ENCODE assay signal across 8 cellular contexts in the genomic region with DNA sequence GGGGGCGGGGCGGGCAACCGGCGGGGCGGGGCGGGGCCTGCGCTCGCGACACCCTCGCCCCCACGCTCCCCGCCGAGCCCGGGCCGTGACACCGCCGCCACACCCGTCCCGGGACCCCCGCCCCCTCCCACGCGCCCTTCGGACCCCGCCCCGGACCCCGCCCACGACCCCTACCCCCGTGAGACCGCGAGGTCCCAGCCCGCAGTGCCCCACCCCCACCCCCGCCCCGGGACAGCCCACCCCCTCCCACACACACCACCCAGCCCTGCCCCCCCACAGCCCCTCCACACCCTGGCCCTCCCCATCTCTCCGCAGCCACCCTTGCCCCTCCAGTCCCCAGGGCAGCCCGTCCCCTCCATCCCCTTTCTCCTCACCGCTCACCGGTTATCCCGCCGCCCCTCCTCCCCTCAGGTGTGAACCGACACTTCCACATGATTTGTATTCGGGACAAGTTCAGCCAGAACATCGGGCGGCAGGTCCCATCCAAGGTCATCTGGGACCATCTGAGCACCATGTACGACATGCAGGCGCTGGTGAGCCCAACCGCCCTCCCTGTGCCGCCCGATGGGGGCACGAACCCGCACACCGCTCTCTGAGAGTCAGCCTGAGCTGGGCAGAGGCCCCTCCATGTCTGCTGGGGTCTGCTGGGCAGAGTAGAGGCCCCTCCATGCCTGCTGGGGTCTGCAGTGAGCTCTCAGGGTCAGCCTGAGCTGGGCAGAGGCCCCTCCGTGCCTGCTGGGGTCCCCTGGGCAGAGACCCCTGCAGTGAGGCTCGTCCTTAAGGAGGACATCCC. TPM values are rescaled to one million over a fixed set of nuclear protein-coding genes. Genes with fewer than 3 reads are reported as not detected.
DNase-seq lines count a peak whose midpoint lies in the region; ATAC-seq and TF ChIP-seq lines count a peak whose summit lies in the region.

No MANE protein-coding gene starts in this region.

- peaks cover 15% of the 10 kb centered on the region for H3F3A ChIP-seq in DOHH2 (ENCODE audit: control insufficient read depth, insufficient read depth)

- H3K4me2 ChIP-seq in DOHH2 (ENCODE audit: low read length) = peak overlapping the region; percentile 95
- H3K4me2 ChIP-seq in parathyroid adenoma (ENCODE audit: low read length) = peak overlapping the region; percentile 80

- no peak for DNase-seq in SJSA1 (ENCODE audit: low read depth in 1 of 2, low spot score in 2 of 2)
- DNase-seq in fibroblast of mammary gland (ENCODE audit: low read depth) = no peak
- DNase-seq in posterior vena cava (ENCODE audit: low spot score) = no peak
- no peak for DNase-seq in midbrain (lab: John Stamatoyannopoulos, UW)
- DNase-seq in NCI-H2081 (lab: John Stamatoyannopoulos, UW) = no peak

- H3K36me3 ChIP-seq in DOHH2 (ENCODE audit: control insufficient read depth, low read length) = peaks cover 45% of the 10 kb centered on the region
- H3K36me3 ChIP-seq in SJSA1 = peaks cover 46% of the 10 kb centered on the region
- H3K36me3 ChIP-seq in parathyroid adenoma (ENCODE audit: control insufficient read depth, insufficient read depth, low read length) = no peaks in the 10 kb centered on the region

- no peaks in the 10 kb centered on the region for H3K27me3 ChIP-seq in DOHH2 (ENCODE audit: control insufficient read depth, low read length)
- no peaks in the 10 kb centered on the region for H3K27me3 ChIP-seq in SJSA1 (replicated peaks)
- H3K27me3 ChIP-seq in parathyroid adenoma (ENCODE audit: control insufficient read depth, insufficient read depth, low read length) = no peaks in the 10 kb centered on the region

- H3K9me3 ChIP-seq in DOHH2 (ENCODE audit: control insufficient read depth, insufficient read depth, low read length) (no peaks in the 10 kb centered on the region), SJSA1 (replicated peaks) (no peaks in the 10 kb centered on the region), parathyroid adenoma (ENCODE audit: control insufficient read depth, low read length) (no peaks in the 10 kb centered on the region)

- no peak overlapping the region for H3K9ac ChIP-seq in parathyroid adenoma

- H3K9me2 ChIP-seq in DOHH2 (replicated peaks; ENCODE audit: control insufficient read depth, low read length) = no peaks in the 10 kb centered on the region

- H3K4me1 ChIP-seq in DOHH2 (ENCODE audit: control insufficient read depth, low read length) (peaks cover 40% of the 10 kb centered on the region), SJSA1 (replicated peaks) (peaks cover 31% of the 10 kb centered on the region), parathyroid adenoma (peaks cover 11% of the 10 kb centered on the region)

- H3K27ac ChIP-seq in DOHH2 (ENCODE audit: low read depth, low read length) (0 out of 2 replicates have a peak overlapping the region, but pooled peaks have one; percentile 94), SJSA1 (no peak overlapping the region), parathyroid adenoma (peak overlapping the region; percentile 59)

- H4K20me1 ChIP-seq in DOHH2 (ENCODE audit: control insufficient read depth, insufficient read depth, low read depth, low read length) = no peaks in the 10 kb centered on the region

- no peak for TF ChIP-seq CTCF in DOHH2 (IDR thresholded peaks at IDR 0.05; ENCODE audit: low read depth, low read length, poor library complexity, severe bottlenecking)
- TF ChIP-seq CTCF in fibroblast of mammary gland (conservative IDR thresholded peaks at IDR 0.05; ENCODE audit: control insufficient read depth, insufficient read depth, low read depth, low read length) = no peak
- no peak for TF ChIP-seq CTCF in parathyroid adenoma (IDR thresholded peaks at IDR 0.05)

- H3K4me3 ChIP-seq in DOHH2 (ENCODE audit: low read length) (peak overlapping the region; percentile 76), SJSA1 (peak overlapping the region; percentile 81), fibroblast of mammary gland (ENCODE audit: control insufficient read depth, low read depth, low read length) (peak overlapping the region; percentile 56), parathyroid adenoma (ENCODE audit: low read depth, low read length) (peak overlapping the region; percentile 62)

- peaks cover 15% of the 10 kb centered on the region for H3K79me2 ChIP-seq in DOHH2 (ENCODE audit: control insufficient read depth, low read length)
- no peaks in the 10 kb centered on the region for H3K79me2 ChIP-seq in parathyroid adenoma

- H2AFZ ChIP-seq in parathyroid adenoma = peak overlapping the region; percentile 63

- no peak for ATAC-seq in HG03354 (IDR thresholded peaks at IDR 0.05; ENCODE audit: poor library complexity, severe bottlenecking, unreplicated experiment)

- intact Hi-C loops in posterior vena cava (cut with DNase I) = loop anchor here in 1 of 2 donors (10.0 kb wide), 1 partner anchor 392 kb away; the partner anchor contains the start of gene CABLES2

RNA-seq across cellular contexts. Expression of gene MRGBP, which starts 0.6 kb away (rescaled TPM):
- total RNA-seq in SJSA1 (2014; rRNA removed; shearing (Covaris generic)) = 28.2 and 33.2 TPM in 2 replicates
- 1 to 10 TPM; 5.0 to 8.0 TPM for total RNA-seq in posterior vena cava

RNA-seq across cellular contexts. Expression of gene OGFR, which starts 7.7 kb away (rescaled TPM):
- total RNA-seq in SJSA1 (2014; rRNA removed; shearing (Covaris generic)) = 59.2 and 73.3 TPM in 2 replicates
- 10 to 100 TPM; 27.7 to 29.4 TPM for total RNA-seq in posterior vena cava

RNA-seq across cellular contexts. Expression of gene COL9A3, which starts 20.0 kb away (rescaled TPM):
- total RNA-seq in SJSA1 (2014; rRNA removed; shearing (Covaris generic)) = not detected in 2 replicates
- total RNA-seq in posterior vena cava = 1 to 10 TPM; 1.0 to 1.9 TPM
